38 cellular contexts compared by ENCODE assay signal in the genomic region with DNA sequence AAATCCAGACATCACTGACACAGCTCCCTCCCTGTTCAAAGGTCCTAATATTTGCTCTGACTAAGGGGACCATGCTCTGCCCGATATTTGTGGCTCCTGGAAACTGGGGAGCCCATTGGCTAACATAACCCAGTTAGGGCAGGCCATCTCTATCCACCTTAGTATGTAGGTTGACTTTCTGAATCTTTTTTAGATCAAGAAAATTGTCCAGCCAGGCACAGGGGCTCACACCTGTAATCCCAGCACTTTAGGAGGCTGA. TPM values are rescaled to one million over a fixed set of nuclear protein-coding genes. Genes with fewer than 3 reads are reported as not detected.
"Had no signal": no experiment of that assay in that cellular context is flagged by ENCODE, and none has a peak within 500 bp of the region (broad histone marks: within the 10 kb centered on the region; RNA-seq: fewer than 3 reads in every experiment).

No MANE protein-coding gene starts in this region.

- DNase-seq: dermis blood vessel endothelial cell; effector memory CD4-positive, alpha-beta T cell; foreskin keratinocyte; heart left ventricle; hippocampal formation; left cardiac atrium; left lung; mesenchymal stem cell; midbrain; naive thymus-derived CD8-positive, alpha-beta T cell; nephron progenitor cell; occipital lobe; ovary; psoas muscle; right cardiac atrium; sigmoid colon; spleen; stimulated activated CD4-positive, alpha-beta T cell treated with anti-CD3 and anti-CD28 coated beads, Interleukin-4, amount 100 ng/mL, for 4 hours; stimulated activated naive CD8-positive, alpha-beta T cell treated with anti-CD3 and anti-CD28 coated beads, Interleukin-15, Interleukin-2, amounts not matched to agents 100 U/mL and 50 U/mL, for 24 hours; upper lobe of right lung; uterus had no signal

- H3K4me1 ChIP-seq: foreskin keratinocyte had no signal

- H3K4me3 Mint-ChIP-seq: naive thymus-derived CD8-positive, alpha-beta T cell; nephron progenitor cell; stimulated activated memory B cell treated with anti-CD40 and anti-IgM and Interleukin-4, amounts not matched to agents 10 μg/mL and 1 μg/mL and 100 μg/mL, for 72 hours had no signal

- FAIRE-seq: endothelial cell of umbilical vein, islet of Langerhans had no signal

- H3K27ac Mint-ChIP-seq: stimulated activated memory B cell treated with anti-CD40 and anti-IgM and Interleukin-4, amounts not matched to agents 10 μg/mL and 1 μg/mL and 100 μg/mL, for 72 hours had no signal

- H3K27me3 ChIP-seq: ovary had no signal

- H3K36me3 Mint-ChIP-seq: naive thymus-derived CD8-positive, alpha-beta T cell; stimulated activated memory B cell treated with anti-CD40 and anti-IgM and Interleukin-4, amounts not matched to agents 10 μg/mL and 1 μg/mL and 100 μg/mL, for 72 hours had no signal

- H3K9me3 Mint-ChIP-seq: naive thymus-derived CD8-positive, alpha-beta T cell; nephron progenitor cell; stimulated activated memory B cell treated with anti-CD40 and anti-IgM and Interleukin-4, amounts not matched to agents 10 μg/mL and 1 μg/mL and 100 μg/mL, for 72 hours had no signal

- H3K9me3 ChIP-seq: esophagus muscularis mucosa, gastroesophageal sphincter, heart left ventricle, left lung, ovary, psoas muscle, sigmoid colon, spleen, thoracic aorta, tibial nerve, upper lobe of right lung, uterus had no signal

- H3K4me3 ChIP-seq: coronary artery, esophagus muscularis mucosa, gastroesophageal sphincter, heart left ventricle, left lung, ovary, psoas muscle, sigmoid colon, spleen, thoracic aorta, tibial nerve, upper lobe of right lung, uterus had no signal

- H3K27ac ChIP-seq: coronary artery, esophagus muscularis mucosa, foreskin keratinocyte, gastroesophageal sphincter, heart left ventricle, left lung, ovary, psoas muscle, sigmoid colon, spleen, thoracic aorta, upper lobe of right lung, uterus had no signal

- ATAC-seq: foreskin keratinocyte; gastroesophageal sphincter; heart left ventricle; left cardiac atrium; left lung; naive thymus-derived CD8-positive, alpha-beta T cell; psoas muscle; right cardiac atrium; stimulated activated memory B cell treated with anti-CD40 and anti-IgM and Interleukin-4, amounts not matched to agents 10 μg/mL and 1 μg/mL and 100 μg/mL, for 72 hours; stimulated activated naive CD8-positive, alpha-beta T cell treated with anti-CD3 and anti-CD28 coated beads, Interleukin-15, Interleukin-2, amounts not matched to agents 100 U/mL and 50 U/mL, for 24 hours; upper lobe of right lung had no signal

- H3K36me3 ChIP-seq: esophagus muscularis mucosa, gastroesophageal sphincter, heart left ventricle, left lung, ovary, sigmoid colon, spleen, thoracic aorta, tibial nerve, upper lobe of right lung, uterus had no signal

RNA-seq across cellular contexts. Expression of a gene that starts 3.4 kb away (rescaled TPM):
- total RNA-seq: dermis blood vessel endothelial cell; endothelial cell of umbilical vein; epithelial cell of proximal tubule; fibroblast of lung; foreskin keratinocyte; gastroesophageal sphincter; heart left ventricle; kidney epithelial cell; left cardiac atrium; left lung; lower leg skin; lung microvascular endothelial cell; myocyte; naive thymus-derived CD8-positive, alpha-beta T cell; occipital lobe; psoas muscle; renal cortical epithelial cell; right cardiac atrium; sigmoid colon; skeletal muscle tissue; spleen; thoracic aorta; tibial nerve; upper lobe of right lung had no signal
- polyA plus RNA-seq: endothelial cell of umbilical vein; fibroblast of lung; foreskin keratinocyte; heart left ventricle; naive thymus-derived CD8-positive, alpha-beta T cell; right cardiac atrium had no signal

RNA-seq across cellular contexts. Expression of a gene that starts 15.9 kb away (rescaled TPM):
- total RNA-seq: dermis blood vessel endothelial cell; endothelial cell of umbilical vein; epithelial cell of proximal tubule; esophagus muscularis mucosa; fibroblast of lung; foreskin keratinocyte; gastroesophageal sphincter; heart left ventricle; kidney epithelial cell; left cardiac atrium; left lung; lower leg skin; lung microvascular endothelial cell; mucosa of gallbladder; myocyte; naive thymus-derived CD8-positive, alpha-beta T cell; occipital lobe; ovary; psoas muscle; renal cortical epithelial cell; right cardiac atrium; sigmoid colon; skeletal muscle tissue; thoracic aorta; tibial nerve; upper lobe of right lung; uterus had no signal
- polyA plus RNA-seq: endothelial cell of umbilical vein; fibroblast of lung; foreskin keratinocyte; heart left ventricle; naive thymus-derived CD8-positive, alpha-beta T cell; ovary; psoas muscle; right cardiac atrium had no signal

RNA-seq across cellular contexts. Expression of a gene that starts 52.7 kb away (rescaled TPM):
- total RNA-seq: dermis blood vessel endothelial cell; endothelial cell of umbilical vein; epithelial cell of proximal tubule; esophagus muscularis mucosa; fibroblast of lung; foreskin keratinocyte; gastroesophageal sphincter; heart left ventricle; kidney epithelial cell; left cardiac atrium; left lung; lower leg skin; lung microvascular endothelial cell; myocyte; naive thymus-derived CD8-positive, alpha-beta T cell; occipital lobe; ovary; psoas muscle; renal cortical epithelial cell; right cardiac atrium; sigmoid colon; skeletal muscle tissue; spleen; upper lobe of right lung; uterus had no signal
- polyA plus RNA-seq: endothelial cell of umbilical vein; fibroblast of lung; foreskin keratinocyte; heart left ventricle; naive thymus-derived CD8-positive, alpha-beta T cell; ovary; psoas muscle; right cardiac atrium; spleen had no signal
